ENCODE assay signal across 18 cellular contexts in genomic region chr5:96253140-96253539, GRCh38.
DNase-seq lines count a peak whose midpoint lies in the region; ATAC-seq and TF ChIP-seq lines count a peak whose summit lies in the region.
"Had no signal": no experiment of that assay in that cellular context is flagged by ENCODE, and none has a peak within 500 bp of the region (broad histone marks: within the 10 kb centered on the region; RNA-seq: fewer than 3 reads in every experiment).

No MANE protein-coding gene starts in this region.

- H3K4me1 Mint-ChIP-seq in MCF 10A (ENCODE audit: insufficient read depth, unreplicated experiment): peaks cover 35% of the 10 kb centered on the region
- H3K4me1 Mint-ChIP-seq: CD4-positive, alpha-beta memory T cell had no signal

- CTCF ChIA-PET in MCF 10A (lab: Yijun Ruan, JAX) (interaction anchor here (0.6 to 1.5 kb wide), 6 partner anchors 18 to 291 kb away, joined by 3 to 4 read pairs (median 3); no protein-coding TSS in a partner anchor), PC-3 (lab: Charles Lee) (no interaction called here)

- DNase-seq in MCF 10A (ENCODE audit: unreplicated experiment): peak; percentile 14
- no peak for DNase-seq in breast epithelium (ENCODE audit: low spot score in 2 of 2)
- no peak for DNase-seq in PC-3
- DNase-seq in foreskin keratinocyte: no peak
- no peak for DNase-seq in Right ventricle myocardium superior
- no peak for DNase-seq in hippocampal formation (lab: John Stamatoyannopoulos, UW)
- DNase-seq in DMS153 treated with DMSO at 0.1 percent for 48 hours (lab: John Stamatoyannopoulos, UW; ENCODE audit: unreplicated experiment): no peak
- DNase-seq: Calu3; CD4-positive, alpha-beta memory T cell; DMS79; GOT3; NCI-H1092 treated with DMSO at 0.1 percent for 48 hours; NCI-H187; NCI-H226; NCI-H526; SHP77 treated with DMSO at 0.1 percent for 48 hours had no signal

- no peak overlapping the region for H3K4me3 ChIP-seq in breast epithelium
- no peak overlapping the region for H3K4me3 ChIP-seq in PC-3 (ENCODE audit: low read length)
- H3K4me3 ChIP-seq: BLaER1 had no signal

- TF ChIP-seq CTCF in MCF 10A (IDR thresholded peaks at IDR 0.05; ENCODE audit: unreplicated experiment) (no peak), breast epithelium (IDR thresholded peaks at IDR 0.05) (no peak), PC-3 (conservative IDR thresholded peaks at IDR 0.05; ENCODE audit: low read depth, low read length) (no peak), foreskin keratinocyte (conservative IDR thresholded peaks at IDR 0.05) (no peak)

- H3K36me3 Mint-ChIP-seq in MCF 10A (ENCODE audit: insufficient read depth, unreplicated experiment): no peaks in the 10 kb centered on the region
- H3K36me3 Mint-ChIP-seq: CD4-positive, alpha-beta memory T cell had no signal

- H3K27ac Mint-ChIP-seq in MCF 10A (ENCODE audit: low read depth, unreplicated experiment): peak overlapping the region; percentile 31
- H3K27ac Mint-ChIP-seq: CD4-positive, alpha-beta memory T cell had no signal

- H3K9me2 ChIP-seq in PC-3 (replicated peaks; ENCODE audit: low read length): no peaks in the 10 kb centered on the region

- POLR2A ChIA-PET in MCF 10A (lab: Yijun Ruan, JAX): interaction anchor here (0.6 to 1.4 kb wide), 7 partner anchors 9 to 292 kb away, joined by 3 to 6 read pairs (median 4); partner anchors contain the start of gene ELL2
- POLR2A ChIA-PET in PC-3 (lab: Charles Lee; ENCODE audit: unreplicated experiment): no interaction called here

- no peak for ATAC-seq in PC-3
- ATAC-seq in foreskin keratinocyte: no peak
- ATAC-seq in Right ventricle myocardium superior (ENCODE audit: poor library complexity): no peak
- ATAC-seq: HCT116 had no signal

- intact Hi-C loops in MCF 10A (cut with micrococcal nuclease): no loop called here
- intact Hi-C loops in breast epithelium (cut with DNase I; ENCODE audit: low total_unique reads): no loop called here
- intact Hi-C loops in PC-3 (cut with micrococcal nuclease): no loop called here
- intact Hi-C loops in Right ventricle myocardium superior (cut with DNase I): no loop called here

- H3K9me3 ChIP-seq in breast epithelium (no peaks in the 10 kb centered on the region), PC-3 (ENCODE audit: low read length) (no peaks in the 10 kb centered on the region)
- H3K9me3 ChIP-seq: BLaER1 had no signal

- no peak overlapping the region for H2AFZ ChIP-seq in PC-3 (ENCODE audit: low read length)

- H3K4me1 ChIP-seq in breast epithelium (no peaks in the 10 kb centered on the region), PC-3 (ENCODE audit: insufficient read depth, low read length) (peaks cover 51% of the 10 kb centered on the region), foreskin keratinocyte (peaks cover 67% of the 10 kb centered on the region)
- H3K4me1 ChIP-seq: BLaER1 had no signal

- H3K36me3 ChIP-seq in breast epithelium (no peaks in the 10 kb centered on the region), PC-3 (ENCODE audit: low read depth, low read length) (no peaks in the 10 kb centered on the region)
- H3K36me3 ChIP-seq: BLaER1 had no signal

- H3F3A ChIP-seq in PC-3 (ENCODE audit: low read length, unreplicated experiment): peaks cover 4% of the 10 kb centered on the region

- H3K9me3 Mint-ChIP-seq in MCF 10A (ENCODE audit: unreplicated experiment): no peaks in the 10 kb centered on the region
- H3K9me3 Mint-ChIP-seq: CD4-positive, alpha-beta memory T cell had no signal

- peak overlapping the region; percentile 23; the same call in 1 of the 2 replicates for H3K4me2 ChIP-seq in PC-3 (ENCODE audit: low read length)
- H3K4me2 ChIP-seq: BLaER1 had no signal

- H3K9ac ChIP-seq in PC-3 (ENCODE audit: low read length): no peak overlapping the region
- H3K9ac ChIP-seq: BLaER1 had no signal

- H3K27ac ChIP-seq in breast epithelium (no peak overlapping the region), PC-3 (ENCODE audit: low read length) (no peak overlapping the region), foreskin keratinocyte (peak overlapping the region; percentile 17)
- H3K27ac ChIP-seq: BLaER1 had no signal

- H3K27me3 ChIP-seq in breast epithelium (no peaks in the 10 kb centered on the region), PC-3 (ENCODE audit: low read length) (no peaks in the 10 kb centered on the region), foreskin keratinocyte (no peaks in the 10 kb centered on the region)
- H3K27me3 ChIP-seq: BLaER1 had no signal

- BruUV-seq in MCF 10A (replicated peaks; lab: Mats Ljungman, UMichigan) (no TSS peak), PC-3 (replicated peaks; lab: Mats Ljungman, UMichigan) (no TSS peak)

- H3K27me3 Mint-ChIP-seq in MCF 10A (ENCODE audit: insufficient read depth, unreplicated experiment): no peaks in the 10 kb centered on the region

- H3K4me3 Mint-ChIP-seq in MCF 10A (ENCODE audit: unreplicated experiment): no peak overlapping the region
- H3K4me3 Mint-ChIP-seq: CD4-positive, alpha-beta memory T cell had no signal

- H3K79me2 ChIP-seq in PC-3 (ENCODE audit: low read length): no peaks in the 10 kb centered on the region

- no peaks in the 10 kb centered on the region for H4K20me1 ChIP-seq in PC-3 (ENCODE audit: low read length)
- H4K20me1 ChIP-seq: BLaER1 had no signal

- no peak for TF ChIP-seq POLR2A in breast epithelium (IDR thresholded peaks at IDR 0.05)
